In the genomic region with DNA sequence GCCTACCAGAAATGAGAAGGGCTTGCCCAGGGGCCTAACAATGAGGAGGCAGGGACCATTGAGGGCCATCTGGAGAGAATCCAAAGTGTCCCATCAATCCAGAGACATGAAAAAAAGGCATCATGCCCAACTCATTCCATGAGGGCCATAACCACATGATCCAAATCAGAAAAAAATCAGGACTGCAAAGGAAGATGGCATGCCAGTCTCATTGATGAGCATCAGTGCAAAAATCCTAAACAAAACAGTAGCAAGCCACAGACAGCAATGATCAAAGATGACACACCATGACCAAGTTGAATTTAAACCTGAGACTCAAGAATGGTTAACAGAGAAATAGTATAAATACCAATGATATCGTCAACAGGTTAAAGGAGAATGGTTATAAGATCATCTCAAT, we compare ENCODE assay signal across 29 cellular contexts. TPM values are rescaled to one million over a fixed set of nuclear protein-coding genes. Genes with fewer than 3 reads are reported as not detected.
DNase-seq lines count a peak whose midpoint lies in the region; ATAC-seq and TF ChIP-seq lines count a peak whose summit lies in the region.
"Had no signal": no experiment of that assay in that cellular context is flagged by ENCODE, and none has a peak within 500 bp of the region (broad histone marks: within the 10 kb centered on the region; RNA-seq: fewer than 3 reads in every experiment).

No MANE protein-coding gene starts in this region.

- intact Hi-C loops in activated T-helper 2 cell treated with anti-CD3 and anti-CD28 coated beads, Interferon-gamma antibody, Interleukin-2, Interleukin-4, amounts not matched to agents 10 μg/mL and 5 μg/mL and 100 μg/mL, durations not matched to agents 14 hours and 24 hours and 36 hours (cut with micrococcal nuclease) = no loop called here

- no peak overlapping the region for H3K4me3 ChIP-seq in AG09309 (ENCODE audit: control insufficient read depth, low read depth, low read length)
- H3K4me3 ChIP-seq: A549; BLaER1 treated with 17β-estradiol and CSF1 and Interleukin-3, amounts not matched to agents 10 nM and 100 nM; cardiac muscle cell; SK-N-MC had no signal

- ATAC-seq in GM18519 (IDR thresholded peaks at IDR 0.05; ENCODE audit: low FRiP score, unreplicated experiment) = no peak
- ATAC-seq in HG02759 (IDR thresholded peaks at IDR 0.05; ENCODE audit: unreplicated experiment) = no peak
- ATAC-seq in GM18873 (IDR thresholded peaks at IDR 0.05; ENCODE audit: low FRiP score, unreplicated experiment) = no peak
- ATAC-seq: A549; activated T-cell treated with anti-CD3 and anti-CD28 coated beads, Interleukin-2, amount 50 U/mL, for 72 hours; T-helper 17 cell had no signal

- H3K4me1 Mint-ChIP-seq in activated T-helper 2 cell treated with anti-CD3 and anti-CD28 coated beads, Interferon-gamma antibody, Interleukin-2, Interleukin-4, amounts not matched to agents 10 μg/mL and 5 μg/mL and 100 μg/mL, durations not matched to agents 14 hours and 24 hours and 36 hours (ENCODE audit: low read depth) = peaks cover 15% of the 10 kb centered on the region
- H3K4me1 Mint-ChIP-seq: memory B cell, T-helper 17 cell had no signal

- no peak overlapping the region for H3K4me3 Mint-ChIP-seq in activated T-helper 2 cell treated with anti-CD3 and anti-CD28 coated beads, Interferon-gamma antibody, Interleukin-2, Interleukin-4, amounts not matched to agents 10 μg/mL and 5 μg/mL and 100 μg/mL, durations not matched to agents 14 hours and 24 hours and 36 hours (ENCODE audit: low read depth)
- H3K4me3 Mint-ChIP-seq: activated naive CD4-positive, alpha-beta T cell treated with anti-CD3 and anti-CD28 coated beads for 36 hours; activated T-cell treated with anti-CD3 and anti-CD28 coated beads, Interleukin-2, amount 50 U/mL, for 72 hours; memory B cell; T-helper 17 cell had no signal

- TF ChIP-seq CTCF in AG09309 (IDR thresholded peaks at IDR 0.05; ENCODE audit: control insufficient read depth, insufficient read depth, low read depth, low read length, missing control alignments) = no peak

- no peak overlapping the region for H3K27ac Mint-ChIP-seq in activated T-helper 2 cell treated with anti-CD3 and anti-CD28 coated beads, Interferon-gamma antibody, Interleukin-2, Interleukin-4, amounts not matched to agents 10 μg/mL and 5 μg/mL and 100 μg/mL, durations not matched to agents 14 hours and 24 hours and 36 hours
- H3K27ac Mint-ChIP-seq: activated T-cell treated with anti-CD3 and anti-CD28 coated beads, Interleukin-2, amount 50 U/mL, for 72 hours; memory B cell; progenitor cell of endocrine pancreas; T-helper 17 cell had no signal

- DNase-seq in AG09309 (ENCODE audit: low read depth) (peak; percentile 2), HS-27A (ENCODE audit: low read depth) (peak; percentile 11), astrocyte of the hippocampus (ENCODE audit: low read depth, low spot score) (peak; percentile 3), kidney tubule cell (ENCODE audit: low spot score) (peak; percentile 98)
- DNase-seq in activated T-helper 2 cell treated with anti-CD3 and anti-CD28 coated beads, Interferon-gamma antibody, Interleukin-2, Interleukin-4, amounts not matched to agents 10 μg/mL and 5 μg/mL and 100 μg/mL, durations not matched to agents 14 hours and 24 hours and 36 hours (ENCODE audit: low spot score) = no peak
- DNase-seq: activated CD4-positive, alpha-beta T cell treated with anti-CD3 and anti-CD28 coated beads for 4 hours; activated naive CD4-positive, alpha-beta T cell treated with anti-CD3 and anti-CD28 coated beads for 36 hours; activated T-cell treated with anti-CD3 and anti-CD28 coated beads, Interleukin-2, amount 50 U/mL, for 72 hours; amniotic stem cell; Caco-2; cortex of kidney; DND-41; glutamatergic neuron; NCI-H187 treated with DMSO at 0.1 percent for 48 hours; T-helper 17 cell had no signal

- H3K9me3 Mint-ChIP-seq in activated T-helper 2 cell treated with anti-CD3 and anti-CD28 coated beads, Interferon-gamma antibody, Interleukin-2, Interleukin-4, amounts not matched to agents 10 μg/mL and 5 μg/mL and 100 μg/mL, durations not matched to agents 14 hours and 24 hours and 36 hours = peaks cover 7% of the 10 kb centered on the region
- H3K9me3 Mint-ChIP-seq: activated naive CD4-positive, alpha-beta T cell treated with anti-CD3 and anti-CD28 coated beads for 36 hours; memory B cell had no signal

- no peaks in the 10 kb centered on the region for H3K36me3 Mint-ChIP-seq in activated T-helper 2 cell treated with anti-CD3 and anti-CD28 coated beads, Interferon-gamma antibody, Interleukin-2, Interleukin-4, amounts not matched to agents 10 μg/mL and 5 μg/mL and 100 μg/mL, durations not matched to agents 14 hours and 24 hours and 36 hours (ENCODE audit: low read depth)
- H3K36me3 Mint-ChIP-seq: memory B cell had no signal

- H3K27me3 Mint-ChIP-seq in activated T-helper 2 cell treated with anti-CD3 and anti-CD28 coated beads, Interferon-gamma antibody, Interleukin-2, Interleukin-4, amounts not matched to agents 10 μg/mL and 5 μg/mL and 100 μg/mL, durations not matched to agents 14 hours and 24 hours and 36 hours (ENCODE audit: low read depth) = peaks cover 7% of the 10 kb centered on the region

RNA-seq across cellular contexts. Expression of gene CYP3A4, which starts 7.0 kb away (rescaled TPM):
- total RNA-seq in activated T-helper 2 cell treated with anti-CD3 and anti-CD28 coated beads, Interferon-gamma antibody, Interleukin-2, Interleukin-4, amounts not matched to agents 10 μg/mL and 5 μg/mL and 100 μg/mL, durations not matched to agents 14 hours and 24 hours and 36 hours = not detected in 2 replicates
- total RNA-seq: activated naive CD4-positive, alpha-beta T cell treated with anti-CD3 and anti-CD28 coated beads for 36 hours; activated T-cell treated with anti-CD3 and anti-CD28 coated beads, Interleukin-2, amount 50 U/mL, for 72 hours; Caco-2; cardiac muscle cell; progenitor cell of endocrine pancreas; skeletal muscle tissue; T-helper 17 cell; urinary bladder had no signal

RNA-seq across cellular contexts. Expression of gene CYP3A43, which starts 36.8 kb away (rescaled TPM):
- total RNA-seq in activated T-helper 2 cell treated with anti-CD3 and anti-CD28 coated beads, Interferon-gamma antibody, Interleukin-2, Interleukin-4, amounts not matched to agents 10 μg/mL and 5 μg/mL and 100 μg/mL, durations not matched to agents 14 hours and 24 hours and 36 hours = not detected in 2 replicates
- total RNA-seq: activated naive CD4-positive, alpha-beta T cell treated with anti-CD3 and anti-CD28 coated beads for 36 hours; Caco-2; cardiac muscle cell; fibroblast of lung; myocyte; progenitor cell of endocrine pancreas; skeletal muscle tissue; subcutaneous adipose tissue; T-helper 17 cell; urinary bladder had no signal

RNA-seq across cellular contexts. Expression of gene CYP3A7, which starts 56.0 kb away (rescaled TPM):
- total RNA-seq in activated T-helper 2 cell treated with anti-CD3 and anti-CD28 coated beads, Interferon-gamma antibody, Interleukin-2, Interleukin-4, amounts not matched to agents 10 μg/mL and 5 μg/mL and 100 μg/mL, durations not matched to agents 14 hours and 24 hours and 36 hours = not detected in 2 replicates
- total RNA-seq: activated naive CD4-positive, alpha-beta T cell treated with anti-CD3 and anti-CD28 coated beads for 36 hours; activated T-cell treated with anti-CD3 and anti-CD28 coated beads, Interleukin-2, amount 50 U/mL, for 72 hours; Caco-2; cardiac muscle cell; progenitor cell of endocrine pancreas; subcutaneous adipose tissue; T-helper 17 cell had no signal
